In the genomic region with DNA sequence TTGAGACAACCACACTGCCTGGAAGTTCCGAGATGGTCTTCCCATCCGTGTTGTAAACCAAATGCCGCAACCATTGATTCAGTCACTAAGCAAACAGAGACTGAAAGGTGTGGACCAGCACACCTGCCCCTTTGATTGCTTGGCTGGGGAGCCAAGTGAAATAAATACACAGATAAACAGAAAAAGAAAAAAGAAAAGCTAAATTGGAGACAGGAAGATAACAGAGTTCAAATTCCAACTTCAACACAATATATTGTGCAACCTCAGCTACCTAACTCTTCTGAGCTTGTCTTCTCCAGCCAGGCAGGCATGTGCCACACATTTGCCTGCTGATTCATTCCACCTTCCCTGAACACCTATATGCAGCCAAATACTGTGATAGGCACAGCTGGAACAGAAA, we compare ENCODE assay signal across 1 cellular context.
TF ChIP-seq lines count a peak whose summit lies in the region.

No MANE protein-coding gene starts in this region.

TF ChIP-seq in HepG2, 621 proteins besides CTCF, POLR2A, EP300 and RAD21 (continued from another document and continues in another):
- peak in 1 of 2 experiments; percentile 26; a peak in 1 of 4 replicates for TF ChIP-seq KLF16 (CRISPR knock-in tag; IDR thresholded peaks at IDR 0.05)
- TF ChIP-seq, protein P1, sequence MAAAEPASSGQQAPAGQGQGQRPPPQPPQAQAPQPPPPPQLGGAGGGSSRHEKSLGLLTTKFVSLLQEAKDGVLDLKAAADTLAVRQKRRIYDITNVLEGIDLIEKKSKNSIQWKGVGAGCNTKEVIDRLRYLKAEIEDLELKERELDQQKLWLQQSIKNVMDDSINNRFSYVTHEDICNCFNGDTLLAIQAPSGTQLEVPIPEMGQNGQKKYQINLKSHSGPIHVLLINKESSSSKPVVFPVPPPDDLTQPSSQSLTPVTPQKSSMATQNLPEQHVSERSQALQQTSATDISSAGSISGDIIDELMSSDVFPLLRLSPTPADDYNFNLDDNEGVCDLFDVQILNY (CRISPR knock-in tag; conservative IDR thresholded peaks at IDR 0.05) = no peak
- TF ChIP-seq SOX6 (IDR thresholded peaks at IDR 0.05) = no peak
- TF ChIP-seq SOX6 (CRISPR knock-in tag; IDR thresholded peaks at IDR 0.05) = peak; percentile 93
- TF ChIP-seq, protein P2, sequence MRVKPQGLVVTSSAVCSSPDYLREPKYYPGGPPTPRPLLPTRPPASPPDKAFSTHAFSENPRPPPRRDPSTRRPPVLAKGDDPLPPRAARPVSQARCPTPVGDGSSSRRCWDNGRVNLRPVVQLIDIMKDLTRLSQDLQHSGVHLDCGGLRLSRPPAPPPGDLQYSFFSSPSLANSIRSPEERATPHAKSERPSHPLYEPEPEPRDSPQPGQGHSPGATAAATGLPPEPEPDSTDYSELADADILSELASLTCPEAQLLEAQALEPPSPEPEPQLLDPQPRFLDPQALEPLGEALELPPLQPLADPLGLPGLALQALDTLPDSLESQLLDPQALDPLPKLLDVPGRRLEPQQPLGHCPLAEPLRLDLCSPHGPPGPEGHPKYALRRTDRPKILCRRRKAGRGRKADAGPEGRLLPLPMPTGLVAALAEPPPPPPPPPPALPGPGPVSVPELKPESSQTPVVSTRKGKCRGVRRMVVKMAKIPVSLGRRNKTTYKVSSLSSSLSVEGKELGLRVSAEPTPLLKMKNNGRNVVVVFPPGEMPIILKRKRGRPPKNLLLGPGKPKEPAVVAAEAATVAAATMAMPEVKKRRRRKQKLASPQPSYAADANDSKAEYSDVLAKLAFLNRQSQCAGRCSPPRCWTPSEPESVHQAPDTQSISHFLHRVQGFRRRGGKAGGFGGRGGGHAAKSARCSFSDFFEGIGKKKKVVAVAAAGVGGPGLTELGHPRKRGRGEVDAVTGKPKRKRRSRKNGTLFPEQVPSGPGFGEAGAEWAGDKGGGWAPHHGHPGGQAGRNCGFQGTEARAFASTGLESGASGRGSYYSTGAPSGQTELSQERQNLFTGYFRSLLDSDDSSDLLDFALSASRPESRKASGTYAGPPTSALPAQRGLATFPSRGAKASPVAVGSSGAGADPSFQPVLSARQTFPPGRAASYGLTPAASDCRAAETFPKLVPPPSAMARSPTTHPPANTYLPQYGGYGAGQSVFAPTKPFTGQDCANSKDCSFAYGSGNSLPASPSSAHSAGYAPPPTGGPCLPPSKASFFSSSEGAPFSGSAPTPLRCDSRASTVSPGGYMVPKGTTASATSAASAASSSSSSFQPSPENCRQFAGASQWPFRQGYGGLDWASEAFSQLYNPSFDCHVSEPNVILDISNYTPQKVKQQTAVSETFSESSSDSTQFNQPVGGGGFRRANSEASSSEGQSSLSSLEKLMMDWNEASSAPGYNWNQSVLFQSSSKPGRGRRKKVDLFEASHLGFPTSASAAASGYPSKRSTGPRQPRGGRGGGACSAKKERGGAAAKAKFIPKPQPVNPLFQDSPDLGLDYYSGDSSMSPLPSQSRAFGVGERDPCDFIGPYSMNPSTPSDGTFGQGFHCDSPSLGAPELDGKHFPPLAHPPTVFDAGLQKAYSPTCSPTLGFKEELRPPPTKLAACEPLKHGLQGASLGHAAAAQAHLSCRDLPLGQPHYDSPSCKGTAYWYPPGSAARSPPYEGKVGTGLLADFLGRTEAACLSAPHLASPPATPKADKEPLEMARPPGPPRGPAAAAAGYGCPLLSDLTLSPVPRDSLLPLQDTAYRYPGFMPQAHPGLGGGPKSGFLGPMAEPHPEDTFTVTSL (CRISPR knock-in tag; IDR thresholded peaks at IDR 0.05; ENCODE audit: borderline replicate concordance) = peak; percentile 84; the same call in 1 of the 2 replicates
- 0 out of 2 replicates have a peak, but pooled peaks have one; percentile 61 for TF ChIP-seq ZHX1 (CRISPR knock-in tag; IDR thresholded peaks at IDR 0.05; ENCODE audit: low read depth)
- TF ChIP-seq ZBTB44 (CRISPR knock-in tag; IDR thresholded peaks at IDR 0.05) = no peak
- no peak for TF ChIP-seq RBFOX2 (IDR thresholded peaks at IDR 0.05; ENCODE audit: low read depth, low read length)
- no peak for TF ChIP-seq RNF219 (CRISPR knock-in tag; IDR thresholded peaks at IDR 0.05)
- TF ChIP-seq HNF4A (CRISPR knock-in tag; IDR thresholded peaks at IDR 0.05) = peak; percentile 87
- TF ChIP-seq SRSF9 (IDR thresholded peaks at IDR 0.05; ENCODE audit: borderline replicate concordance, insufficient read depth, low read depth, low read length, poor library complexity, severe bottlenecking) = no peak
- TF ChIP-seq, protein P3, sequence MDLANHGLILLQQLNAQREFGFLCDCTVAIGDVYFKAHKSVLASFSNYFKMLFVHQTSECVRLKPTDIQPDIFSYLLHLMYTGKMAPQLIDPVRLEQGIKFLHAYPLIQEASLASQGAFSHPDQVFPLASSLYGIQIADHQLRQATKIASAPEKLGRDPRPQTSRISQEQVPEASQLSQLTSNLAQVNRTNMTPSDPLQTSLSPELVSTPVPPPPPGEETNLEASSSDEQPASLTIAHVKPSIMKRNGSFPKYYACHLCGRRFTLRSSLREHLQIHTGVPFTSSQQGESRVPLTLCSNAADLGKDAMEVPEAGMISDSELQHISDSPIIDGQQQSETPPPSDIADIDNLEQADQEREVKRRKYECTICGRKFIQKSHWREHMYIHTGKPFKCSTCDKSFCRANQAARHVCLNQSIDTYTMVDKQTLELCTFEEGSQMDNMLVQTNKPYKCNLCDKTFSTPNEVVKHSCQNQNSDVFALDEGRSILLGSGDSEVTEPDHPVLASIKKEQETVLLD (CRISPR knock-in tag; IDR thresholded peaks at IDR 0.05; ENCODE audit: low read depth) = no peak
- peak; percentile 44; the same call in 1 of the 2 replicates for TF ChIP-seq ZNF556 (CRISPR knock-in tag; IDR thresholded peaks at IDR 0.05; ENCODE audit: borderline replicate concordance)
- TF ChIP-seq ZNF670 (CRISPR knock-in tag; IDR thresholded peaks at IDR 0.05; ENCODE audit: borderline replicate concordance) = 0 out of 2 replicates have a peak, but pooled peaks have one; percentile 28
- TF ChIP-seq MTF2 (CRISPR knock-in tag; IDR thresholded peaks at IDR 0.05; ENCODE audit: borderline replicate concordance) = no peak
- TF ChIP-seq RARG (CRISPR knock-in tag; IDR thresholded peaks at IDR 0.05; ENCODE audit: low read depth) = no peak
- no peak for TF ChIP-seq KMT2B (CRISPR knock-in tag; IDR thresholded peaks at IDR 0.05)
- TF ChIP-seq, protein P4, sequence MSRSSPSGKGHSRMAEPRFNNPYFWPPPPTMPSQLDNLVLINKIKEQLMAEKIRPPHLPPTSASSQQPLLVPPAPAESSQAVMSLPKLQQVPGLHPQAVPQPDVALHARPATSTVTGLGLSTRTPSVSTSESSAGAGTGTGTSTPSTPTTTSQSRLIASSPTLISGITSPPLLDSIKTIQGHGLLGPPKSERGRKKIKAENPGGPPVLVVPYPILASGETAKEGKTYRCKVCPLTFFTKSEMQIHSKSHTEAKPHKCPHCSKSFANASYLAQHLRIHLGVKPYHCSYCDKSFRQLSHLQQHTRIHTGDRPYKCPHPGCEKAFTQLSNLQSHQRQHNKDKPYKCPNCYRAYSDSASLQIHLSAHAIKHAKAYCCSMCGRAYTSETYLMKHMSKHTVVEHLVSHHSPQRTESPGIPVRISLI (CRISPR knock-in tag; IDR thresholded peaks at IDR 0.05; ENCODE audit: borderline replicate concordance) = peak; percentile 94
- TF ChIP-seq HMGA1 (CRISPR knock-in tag; conservative IDR thresholded peaks at IDR 0.05) = no peak
- no peak for TF ChIP-seq TFE3 (CRISPR knock-in tag; IDR thresholded peaks at IDR 0.05)
- TF ChIP-seq SALL2 (CRISPR knock-in tag; IDR thresholded peaks at IDR 0.05) = no peak
- TF ChIP-seq ZNF331 (CRISPR knock-in tag; IDR thresholded peaks at IDR 0.05) = peak; percentile 92
- TF ChIP-seq, protein P5, sequence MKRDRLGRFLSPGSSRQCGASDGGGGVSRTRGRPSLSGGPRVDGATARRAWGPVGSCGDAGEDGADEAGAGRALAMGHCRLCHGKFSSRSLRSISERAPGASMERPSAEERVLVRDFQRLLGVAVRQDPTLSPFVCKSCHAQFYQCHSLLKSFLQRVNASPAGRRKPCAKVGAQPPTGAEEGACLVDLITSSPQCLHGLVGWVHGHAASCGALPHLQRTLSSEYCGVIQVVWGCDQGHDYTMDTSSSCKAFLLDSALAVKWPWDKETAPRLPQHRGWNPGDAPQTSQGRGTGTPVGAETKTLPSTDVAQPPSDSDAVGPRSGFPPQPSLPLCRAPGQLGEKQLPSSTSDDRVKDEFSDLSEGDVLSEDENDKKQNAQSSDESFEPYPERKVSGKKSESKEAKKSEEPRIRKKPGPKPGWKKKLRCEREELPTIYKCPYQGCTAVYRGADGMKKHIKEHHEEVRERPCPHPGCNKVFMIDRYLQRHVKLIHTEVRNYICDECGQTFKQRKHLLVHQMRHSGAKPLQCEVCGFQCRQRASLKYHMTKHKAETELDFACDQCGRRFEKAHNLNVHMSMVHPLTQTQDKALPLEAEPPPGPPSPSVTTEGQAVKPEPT (CRISPR knock-in tag; IDR thresholded peaks at IDR 0.05; ENCODE audit: low read depth) = no peak
- TF ChIP-seq USF2 (IDR thresholded peaks at IDR 0.05; ENCODE audit: low read depth, low read length) = no peak
- no peak for TF ChIP-seq USF2 (CRISPR knock-in tag; IDR thresholded peaks at IDR 0.05; ENCODE audit: borderline replicate concordance)
- TF ChIP-seq BHLHE40 (IDR thresholded peaks at IDR 0.05; ENCODE audit: low read length) = peak; percentile 80
